Comparison of ENCODE assay signal across 8 cellular contexts in genomic region chr20:58892932-58893224, GRCh38. TPM values are rescaled to one million over a fixed set of nuclear protein-coding genes. Genes with fewer than 3 reads are reported as not detected.
DNase-seq lines count a peak whose midpoint lies in the region; ATAC-seq and TF ChIP-seq lines count a peak whose summit lies in the region.

No MANE protein-coding gene starts in this region.

- no peaks in the 10 kb centered on the region for H3K27me3 ChIP-seq in heart left ventricle
- H3K27me3 ChIP-seq in iPS-18a (ENCODE audit: control insufficient read depth, insufficient read depth, low read length) = no peaks in the 10 kb centered on the region
- H3K27me3 ChIP-seq in thyroid gland = no peaks in the 10 kb centered on the region

- H3K27me3 Mint-ChIP-seq in activated CD4-positive, alpha-beta memory T cell treated with anti-CD3 and anti-CD28 coated beads, Interleukin-2, amount 10 ng/mL, durations not matched to agents 7 days and 5 days = no peaks in the 10 kb centered on the region

- TF ChIP-seq CTCF in heart left ventricle (IDR thresholded peaks at IDR 0.05) = no peak
- TF ChIP-seq CTCF in thyroid gland (IDR thresholded peaks at IDR 0.05) = no peak
- no peak for TF ChIP-seq CTCF in lower leg skin (IDR thresholded peaks at IDR 0.05)

- H3K9me3 Mint-ChIP-seq in activated CD4-positive, alpha-beta memory T cell treated with anti-CD3 and anti-CD28 coated beads, Interleukin-2, amount 10 ng/mL, durations not matched to agents 7 days and 5 days = no peaks in the 10 kb centered on the region

- TF ChIP-seq POLR2A in heart left ventricle (IDR thresholded peaks at IDR 0.05) (no peak), thyroid gland (IDR thresholded peaks at IDR 0.05) (no peak), lower leg skin (IDR thresholded peaks at IDR 0.05) (no peak)

- peaks cover 45% of the 10 kb centered on the region for H3K36me3 Mint-ChIP-seq in activated CD4-positive, alpha-beta memory T cell treated with anti-CD3 and anti-CD28 coated beads, Interleukin-2, amount 10 ng/mL, durations not matched to agents 7 days and 5 days (ENCODE audit: low read depth)

- DNase-seq in heart left ventricle (no peak), left ventricle myocardium superior (no peak), thyroid gland (no peak), NCI-H510A treated with DMSO at 0.1 percent for 48 hours (lab: John Stamatoyannopoulos, UW) (no peak), lower leg skin (ENCODE audit: low spot score in 2 of 2) (no peak)
- DNase-seq in activated CD4-positive, alpha-beta memory T cell treated with anti-CD3 and anti-CD28 coated beads, Interleukin-2, amount 10 ng/mL, durations not matched to agents 7 days and 5 days = no peak
- no peak for DNase-seq in stimulated activated CD8-positive, alpha-beta memory T cell treated with anti-CD3 and anti-CD28 coated beads, Interleukin-4, amount 100 ng/mL, for 48 hours

- H3K4me3 ChIP-seq in heart left ventricle (peak overlapping the region; percentile 67 to 97 (median 86)), iPS-18a (ENCODE audit: low read length) (peak overlapping the region; percentile 90), thyroid gland (replicated peaks in 1 of 3) (peak overlapping the region; percentile 59 to 95 (median 78)), lower leg skin (ENCODE audit: low read depth, poor library complexity, severe bottlenecking) (no peak overlapping the region)

- H3K36me3 ChIP-seq in heart left ventricle (peaks cover 0 to 15% (median 0%) of the 10 kb centered on the region in 9 donors), iPS-18a (ENCODE audit: control insufficient read depth, low read depth, low read length) (peaks cover 17% of the 10 kb centered on the region), thyroid gland (no peaks in the 10 kb centered on the region)

- POLR2A ChIA-PET in activated CD4-positive, alpha-beta memory T cell treated with anti-CD3 and anti-CD28 coated beads, Interleukin-2, amount 10 ng/mL, durations not matched to agents 7 days and 5 days (lab: Charles Lee) = interaction anchor here (0.8 to 1.2 kb wide), 3 partner anchors 89 to 241 kb away, joined by 3 to 5 read pairs (median 3); no protein-coding TSS in a partner anchor

- CTCF ChIA-PET in activated CD4-positive, alpha-beta memory T cell treated with anti-CD3 and anti-CD28 coated beads, Interleukin-2, amount 10 ng/mL, durations not matched to agents 7 days and 5 days (lab: Charles Lee) = no interaction called here

- peak overlapping the region; percentile 93 for H3K9ac ChIP-seq in iPS-18a (ENCODE audit: low read length)

- peak overlapping the region; percentile 89 for H3K4me3 Mint-ChIP-seq in activated CD4-positive, alpha-beta memory T cell treated with anti-CD3 and anti-CD28 coated beads, Interleukin-2, amount 10 ng/mL, durations not matched to agents 7 days and 5 days

- intact Hi-C loops in heart left ventricle (cut with DNase I) = loop anchor here in 8 of 10 donors (1.0 to 5.0 kb wide), 8 partner anchors 14 to 506 kb away; partner anchors contain the start of genes ATP5F1E (in 3 of the 8), PRELID3B (in 3 of the 8), NELFCD (in 2 of the 8) and VAPB (in 1 of the 8)
- intact Hi-C loops in left ventricle myocardium superior (cut with micrococcal nuclease) = no loop called here
- intact Hi-C loops in thyroid gland (cut with DNase I) = loop anchor here (5.0 to 10.0 kb wide), 2 partner anchors 112 to 149 kb away; partner anchors contain the start of genes CTSZ and PRELID3B
- intact Hi-C loops in lower leg skin (cut with DNase I; ENCODE audit: low total_unique reads) = loop anchor here (5.0 kb wide), 1 partner anchor 89 kb away; the partner anchor contains the start of gene NELFCD

- H3K27ac Mint-ChIP-seq in activated CD4-positive, alpha-beta memory T cell treated with anti-CD3 and anti-CD28 coated beads, Interleukin-2, amount 10 ng/mL, durations not matched to agents 7 days and 5 days = peak overlapping the region; percentile 98

- H3K27ac ChIP-seq in heart left ventricle = peak overlapping the region; percentile 92 to 100 (median 99)
- H3K27ac ChIP-seq in iPS-18a (ENCODE audit: low read length) = no peak overlapping the region
- peak overlapping the region; percentile 99 to 100 (median 100) for H3K27ac ChIP-seq in thyroid gland

- peaks cover 48% of the 10 kb centered on the region for H3K4me1 Mint-ChIP-seq in activated CD4-positive, alpha-beta memory T cell treated with anti-CD3 and anti-CD28 coated beads, Interleukin-2, amount 10 ng/mL, durations not matched to agents 7 days and 5 days

- ATAC-seq in heart left ventricle = no peak
- ATAC-seq in left ventricle myocardium superior = no peak

- WGBS in heart left ventricle, 4 donors = 0% methylated on average over 1 of the region's 1 CpG
- WGBS in thyroid gland, 2 donors = 0 to 2% methylated on average over 1 of the region's 1 CpG
- 0% methylated on average over 1 of the region's 1 CpG for WGBS in lower leg skin, 2 donors

- H3K4me1 ChIP-seq in heart left ventricle = peaks cover 17 to 60% (median 50%) of the 10 kb centered on the region in 12 donors
- H3K4me1 ChIP-seq in iPS-18a (ENCODE audit: control insufficient read depth, low read depth, low read length) = peaks cover 48% of the 10 kb centered on the region
- H3K4me1 ChIP-seq in thyroid gland = peaks cover 43 to 50% of the 10 kb centered on the region in 2 donors

- H3K9me3 ChIP-seq in heart left ventricle (no peaks in the 10 kb centered on the region), iPS-18a (ENCODE audit: control insufficient read depth, low read depth, low read length) (no peaks in the 10 kb centered on the region), thyroid gland (no peaks in the 10 kb centered on the region)

RNA-seq across cellular contexts. Expression of gene GNAS, which starts 40.4 kb away (rescaled TPM):
- 1,000 to 10,000 TPM; 1,430 to 2,119 (median 1,604) TPM for total RNA-seq in heart left ventricle
- 1,000 to 10,000 TPM; 1,246 to 2,999 TPM for polyA plus RNA-seq in heart left ventricle
- total RNA-seq in left ventricle myocardium superior = 1,575 TPM
- 100 to 1,000 TPM; 790 to 809 TPM for total RNA-seq in activated CD4-positive, alpha-beta memory T cell treated with anti-CD3 and anti-CD28 coated beads, Interleukin-2, amount 10 ng/mL, durations not matched to agents 7 days and 5 days
- total RNA-seq in thyroid gland = 1,000 to 10,000 TPM; 2,457 to 5,038 (median 3,494) TPM
- 100 to 1,000 TPM; 335 to 473 (median 391) TPM for total RNA-seq in lower leg skin

RNA-seq across cellular contexts. Expression of gene GNAS-AS1, which starts 42.2 kb away (rescaled TPM):
- total RNA-seq in heart left ventricle = under 1 TPM in 7 of 9 donors, not detected in 2; 0.22 to 0.79 (median 0.29) TPM
- polyA plus RNA-seq in heart left ventricle = under 1 TPM; 0.17 to 0.91 TPM
- total RNA-seq in left ventricle myocardium superior = 0.35 TPM
- 1 to 10 TPM in 1 of 2 experiments, under 1 TPM in 1; 0.65 to 1.0 TPM for total RNA-seq in activated CD4-positive, alpha-beta memory T cell treated with anti-CD3 and anti-CD28 coated beads, Interleukin-2, amount 10 ng/mL, durations not matched to agents 7 days and 5 days
- total RNA-seq in thyroid gland = 1 to 10 TPM in 2 of 4 donors, under 1 TPM in 2; 0.42 to 1.9 (median 1.1) TPM
- under 1 TPM in 1 of 4 donors, not detected in 3; 0.39 TPM for total RNA-seq in lower leg skin
